In genomic region chr2:29755829-29756228, GRCh38 we compare ENCODE assay signal across 25 cellular contexts.
DNase-seq lines count a peak whose midpoint lies in the region; ATAC-seq and TF ChIP-seq lines count a peak whose summit lies in the region.
"Had no signal": no experiment of that assay in that cellular context is flagged by ENCODE, and none has a peak within 500 bp of the region (broad histone marks: within the 10 kb centered on the region; RNA-seq: fewer than 3 reads in every experiment).

No MANE protein-coding gene starts in this region.

- H3K27me3 Mint-ChIP-seq in GM23338 (ENCODE audit: insufficient read depth, low read depth, poor library complexity): no peaks in the 10 kb centered on the region
- peaks cover 12% of the 10 kb centered on the region for H3K27me3 Mint-ChIP-seq in nephron (ENCODE audit: low read depth)
- H3K27me3 Mint-ChIP-seq: CD4-positive, CD25-positive, alpha-beta regulatory T cell had no signal

- H3K4me1 ChIP-seq in GM23338 (ENCODE audit: insufficient read depth) (no peaks in the 10 kb centered on the region), testis (no peaks in the 10 kb centered on the region), esophagus muscularis mucosa (peaks cover 0 to 29% (median 12%) of the 10 kb centered on the region in 4 donors)
- H3K4me1 ChIP-seq: BLaER1 had no signal

- H4K20me1 ChIP-seq in GM23338 (replicated peaks; ENCODE audit: insufficient read depth): no peaks in the 10 kb centered on the region
- H4K20me1 ChIP-seq: BLaER1 had no signal

- H3K4me1 Mint-ChIP-seq in GM23338 (0 out of 3 replicates have a peak, but pooled peaks cover 2% of the 10 kb centered on the region), nephron (peaks cover 30% of the 10 kb centered on the region)
- H3K4me1 Mint-ChIP-seq: CD4-positive, CD25-positive, alpha-beta regulatory T cell had no signal

- CTCF ChIA-PET in RWPE1 (lab: Yijun Ruan, JAX): no interaction called here

- H3K9me3 ChIP-seq in testis (no peaks in the 10 kb centered on the region), esophagus muscularis mucosa (no peaks in the 10 kb centered on the region)
- H3K9me3 ChIP-seq: BLaER1, MG63, SK-N-SH had no signal

- no peak overlapping the region for H3K4me3 ChIP-seq in GM23338
- H3K4me3 ChIP-seq in testis: no peak overlapping the region
- H3K4me3 ChIP-seq in esophagus muscularis mucosa: no peak overlapping the region
- H3K4me3 ChIP-seq: BLaER1, MG63 had no signal

- H3K79me2 ChIP-seq in GM23338 (replicated peaks; ENCODE audit: insufficient read depth): no peaks in the 10 kb centered on the region

- H3K4me3 Mint-ChIP-seq in GM23338: no peak overlapping the region
- H3K4me3 Mint-ChIP-seq in nephron: no peak overlapping the region
- H3K4me3 Mint-ChIP-seq: CD4-positive, CD25-positive, alpha-beta regulatory T cell had no signal

- no peaks in the 10 kb centered on the region for H3F3A ChIP-seq in GM23338 (replicated peaks; ENCODE audit: low read depth)

- H3K27ac Mint-ChIP-seq in GM23338: no peak overlapping the region
- H3K27ac Mint-ChIP-seq in nephron: peak overlapping the region in 2 of 3 experiments; percentile 63 to 69
- H3K27ac Mint-ChIP-seq: CD4-positive, CD25-positive, alpha-beta regulatory T cell had no signal

- H3K27me3 ChIP-seq in GM23338 (ENCODE audit: insufficient read depth) (no peaks in the 10 kb centered on the region), testis (no peaks in the 10 kb centered on the region), esophagus muscularis mucosa (no peaks in the 10 kb centered on the region)
- H3K27me3 ChIP-seq: BLaER1, MG63 had no signal

- ATAC-seq in GM23338: no peak

- POLR2A ChIA-PET in RWPE1 (lab: Yijun Ruan, JAX; ENCODE audit: low non-redundant PET): no interaction called here

- intact Hi-C loops in testis (cut with DNase I; ENCODE audit: low total_unique reads): no loop called here
- intact Hi-C loops in esophagus muscularis mucosa (cut with DNase I): no loop called here

- TF ChIP-seq CTCF in GM23338 (conservative IDR thresholded peaks at IDR 0.05; ENCODE audit: low read depth in 2 of 2) (no peak), nephron (IDR thresholded peaks at IDR 0.05; ENCODE audit: unreplicated experiment in 3 of 3) (no peak), testis (IDR thresholded peaks at IDR 0.05) (no peak), esophagus muscularis mucosa (IDR thresholded peaks at IDR 0.05) (no peak), RWPE1 (conservative IDR thresholded peaks at IDR 0.05; ENCODE audit: low read depth) (no peak)

- H3K36me3 Mint-ChIP-seq in GM23338 (ENCODE audit: low read depth) (no peaks in the 10 kb centered on the region), nephron (ENCODE audit: low read depth) (no peaks in the 10 kb centered on the region)
- H3K36me3 Mint-ChIP-seq: CD4-positive, CD25-positive, alpha-beta regulatory T cell had no signal

- no peak overlapping the region for H3K4me2 ChIP-seq in GM23338
- H3K4me2 ChIP-seq: BLaER1, SK-N-SH had no signal

- no peak overlapping the region for H3K27ac ChIP-seq in GM23338 (ENCODE audit: low read depth)
- no peak overlapping the region for H3K27ac ChIP-seq in testis
- no peak overlapping the region for H3K27ac ChIP-seq in esophagus muscularis mucosa (replicated peaks in 1 of 4)
- no peak overlapping the region for H3K27ac ChIP-seq in RWPE1
- H3K27ac ChIP-seq: BLaER1 had no signal

- no peak for TF ChIP-seq EP300 in esophagus muscularis mucosa (IDR thresholded peaks at IDR 0.05)

- DNase-seq in GM23338 (ENCODE audit: low spot score) (no peak), inferior parietal cortex (ENCODE audit: extremely low spot score) (peak; percentile 12), testis (peak; percentile 51), esophagus muscularis mucosa (ENCODE audit: extremely low spot score) (no peak), NCI-H2029 treated with DMSO at 0.1 percent for 48 hours (lab: John Stamatoyannopoulos, UW) (no peak), RWPE1 (ENCODE audit: low spot score) (no peak)
- DNase-seq in stimulated activated CD4-positive, alpha-beta T cell treated with anti-CD3 and anti-CD28 coated beads, Interleukin-1b, Interleukin-23, amount 100 ng/mL, for 48 hours: no peak
- DNase-seq: ACHN; CD4-positive, CD25-positive, alpha-beta regulatory T cell; DMS153; GOT3; HCEC 1CT; IMR-90; KG1; MG63; NCI-H1417; NCI-H1694; NCI-H2081; NCI-H2171; NCI-H345; NCI-H510A treated with DMSO at 0.1 percent for 48 hours; NCI-H774; SK-N-SH had no signal

- TF ChIP-seq POLR2A in testis (IDR thresholded peaks at IDR 0.05) (no peak), esophagus muscularis mucosa (IDR thresholded peaks at IDR 0.05; ENCODE audit: low read depth) (no peak)

- H3K9me3 Mint-ChIP-seq in GM23338 (no peaks in the 10 kb centered on the region), nephron (no peaks in the 10 kb centered on the region)

- H3K9me2 ChIP-seq in GM23338 (ENCODE audit: insufficient read depth): no peaks in the 10 kb centered on the region
- H3K9me2 ChIP-seq: SK-N-SH had no signal

- 67 to 79% methylated on average over 5 of the region's 5 CpGs for WGBS in testis, 2 donors
- 91% methylated on average over 5 of the region's 5 CpGs for WGBS in esophagus muscularis mucosa

- no peaks in the 10 kb centered on the region for H3K36me3 ChIP-seq in GM23338 (ENCODE audit: insufficient read depth)
- H3K36me3 ChIP-seq in testis (ENCODE audit: low read depth, missing control alignments): no peaks in the 10 kb centered on the region
- no peaks in the 10 kb centered on the region for H3K36me3 ChIP-seq in esophagus muscularis mucosa
- H3K36me3 ChIP-seq: BLaER1, MG63 had no signal

- peak overlapping the region; percentile 86; the same call in 1 of the 2 replicates for H2AFZ ChIP-seq in GM23338

TF ChIP-seq in GM23338, 12 proteins besides CTCF, POLR2A, EP300 and RAD21:
- TF ChIP-seq EZH2 (IDR thresholded peaks at IDR 0.05; ENCODE audit: low read depth, unreplicated experiment) (no peak), ETS1 (IDR thresholded peaks at IDR 0.05) (no peak), JUNB (IDR thresholded peaks at IDR 0.05; ENCODE audit: unreplicated experiment) (no peak), NANOG (IDR thresholded peaks at IDR 0.05; ENCODE audit: borderline replicate concordance) (no peak), STAT1 (IDR thresholded peaks at IDR 0.05; ENCODE audit: unreplicated experiment) (no peak), POLR2AphosphoS5 (IDR thresholded peaks at IDR 0.05; ENCODE audit: low read depth) (no peak), CREB1 (CRISPR knock-in tag; IDR thresholded peaks at IDR 0.05; ENCODE audit: low read depth) (no peak), REST (IDR thresholded peaks at IDR 0.05; ENCODE audit: unreplicated experiment) (no peak), ZNF331 (CRISPR knock-in tag; IDR thresholded peaks at IDR 0.05; ENCODE audit: low read depth) (no peak), EZH2phosphoT487 (IDR thresholded peaks at IDR 0.05; ENCODE audit: unreplicated experiment) (no peak), ZNF114 (CRISPR knock-in tag; IDR thresholded peaks at IDR 0.05) (no peak)
TF ChIP-seq in GM23338: peak in this region for 0.

Comparison
In these comparisons a context has a peak if more than half of its experiments do, and no peak if none do; other contexts are left out.
1. DNase-seq: peak in inferior parietal cortex (single experiment) and testis (single experiment); none in GM23338 (single experiment), stimulated activated CD4-positive, alpha-beta T cell treated with anti-CD3 and anti-CD28 coated beads, Interleukin-1b, Interleukin-23, amount 100 ng/mL, for 48 hours (single experiment), esophagus muscularis mucosa (single experiment), NCI-H2029 treated with DMSO at 0.1 percent for 48 hours (single experiment) and RWPE1 (single experiment).